22 cellular contexts compared by ENCODE assay signal in genomic region chr9:110601098-110601497, GRCh38. TPM values are rescaled to one million over a fixed set of nuclear protein-coding genes. Genes with fewer than 3 reads are reported as not detected.
DNase-seq lines count a peak whose midpoint lies in the region; ATAC-seq, FAIRE-seq and TF ChIP-seq lines count a peak whose summit lies in the region.
"Had no signal": no experiment of that assay in that cellular context is flagged by ENCODE, and none has a peak within 500 bp of the region (broad histone marks: within the 10 kb centered on the region; RNA-seq: fewer than 3 reads in every experiment).

No MANE protein-coding gene starts in this region.

- H3K4me1 ChIP-seq in BE2C (peaks cover 5% of the 10 kb centered on the region), H1 (replicated peaks in 1 of 4; ENCODE audit: control insufficient read depth in 3 of 4, insufficient read depth in 4 of 4, low read length in 3 of 4) (peaks cover 0 to 6% (median 0%) of the 10 kb centered on the region in 4 experiments; a peak in 4 of 7 replicates)
- H3K4me1 ChIP-seq: Peyer's patch had no signal

- no peak overlapping the region for H2BK15ac ChIP-seq in H1 (ENCODE audit: low read length)

- TF ChIP-seq RAD21 in H1 (IDR thresholded peaks at IDR 0.05 in 1 of 2, conservative IDR thresholded peaks at IDR 0.05 in 1 of 2; ENCODE audit: low read depth in 2 of 2, low read length in 2 of 2), result no peak

- H3K4me2 ChIP-seq in H1 (ENCODE audit: insufficient read depth in 1 of 2, low read depth in 2 of 2, low read length in 2 of 2), result peak overlapping the region in 1 of 2 experiments; percentile 34; a peak in 1 of 4 replicates

- no peak overlapping the region for H4K91ac ChIP-seq in H1 (replicated peaks; ENCODE audit: insufficient read length, low read length)

- no peak overlapping the region for H3K14ac ChIP-seq in H1 (ENCODE audit: insufficient read length)

- H4K5ac ChIP-seq in H1 (ENCODE audit: insufficient read length, low read depth, low read length), result no peak overlapping the region

- CTCF ChIA-PET in H1 (lab: Charles Lee; ENCODE audit: partially characterized antibody), result no interaction called here

- H3K9me3 ChIP-seq in BE2C (no peaks in the 10 kb centered on the region), H1 (ENCODE audit: insufficient read depth in 2 of 2, low read depth in 1 of 2, low read length in 1 of 2) (peaks cover 0 to 3% of the 10 kb centered on the region in 2 experiments; a peak in 1 of 4 replicates)
- H3K9me3 ChIP-seq: Peyer's patch had no signal

- no peak overlapping the region for H2BK5ac ChIP-seq in H1 (ENCODE audit: low read depth, low read length)

- no peaks in the 10 kb centered on the region for H3K79me1 ChIP-seq in H1 (ENCODE audit: low read depth, low read length)

- H3K79me2 ChIP-seq in H1 (ENCODE audit: control insufficient read depth in 1 of 2, insufficient read depth in 2 of 2, low read length in 2 of 2), result no peaks in the 10 kb centered on the region

- no peak overlapping the region for H2BK120ac ChIP-seq in H1 (replicated peaks; ENCODE audit: low read depth, low read length)

- no peaks in the 10 kb centered on the region for H3K36me3 ChIP-seq in BE2C
- no peaks in the 10 kb centered on the region for H3K36me3 ChIP-seq in H1 (ENCODE audit: control insufficient read depth in 2 of 4, insufficient read depth in 4 of 4, low read length in 3 of 4)
- H3K36me3 ChIP-seq: Peyer's patch had no signal

- peak overlapping the region; percentile 93; the same call in 1 of the 2 replicates for H2AFZ ChIP-seq in H1 (ENCODE audit: low read length)

- H4K20me1 ChIP-seq in H1 (replicated peaks in 1 of 2; ENCODE audit: control insufficient read depth in 1 of 2, insufficient read depth in 2 of 2, low read length in 2 of 2), result no peaks in the 10 kb centered on the region

- H3K23me2 ChIP-seq in H1 (ENCODE audit: low read depth, low read length), result no peaks in the 10 kb centered on the region

- POLR2A ChIA-PET in H1 (lab: Charles Lee; ENCODE audit: partially characterized antibody), result interaction anchor here (0.6 kb wide), 3 partner anchors 28 to 1637 kb away, joined by 3 read pairs; no protein-coding TSS in a partner anchor

- no peak for FAIRE-seq in H1 (lab: Jason Lieb, UNC)
- FAIRE-seq: A204.1, D721Med, GM12891 had no signal

- H3K18ac ChIP-seq in H1 (ENCODE audit: extremely low read depth, low read length), result no peak overlapping the region

- no peak overlapping the region for H2AK5ac ChIP-seq in H1 (ENCODE audit: low read depth, low read length)

- no peak overlapping the region for H4K8ac ChIP-seq in H1 (ENCODE audit: extremely low read depth, insufficient read depth, low read length)

- 73% methylated on average over 4 of the region's 4 CpGs; no CpG with 5 or more reads in 1 of the 2 experiments for WGBS in H1 (ENCODE audit: extremely low coverage in 1 of 2, insufficient coverage in 1 of 2, insufficient read length in 1 of 2, insufficient replicate concordance in 2 of 2, low coverage in 1 of 2, low lambda C conversion rate in 2 of 2, missing lambda C conversion rate in 1 of 2), 2 experiments

- no peaks in the 10 kb centered on the region for H3K27me3 ChIP-seq in BE2C
- H3K27me3 ChIP-seq in H1 (replicated peaks in 1 of 4; ENCODE audit: control insufficient read depth in 3 of 4, extremely low read depth in 1 of 4, insufficient read depth in 3 of 4, low read length in 3 of 4), result no peaks in the 10 kb centered on the region
- H3K27me3 ChIP-seq: Peyer's patch had no signal

- H2BK20ac ChIP-seq in H1 (ENCODE audit: low read length), result no peak overlapping the region

- no peak overlapping the region for H3K27ac ChIP-seq in H1 (ENCODE audit: low read depth, low read length)
- H3K27ac ChIP-seq: Peyer's patch had no signal

- ATAC-seq in HG03039 (IDR thresholded peaks at IDR 0.05; ENCODE audit: unreplicated experiment) (no peak), HG02885 (IDR thresholded peaks at IDR 0.05; ENCODE audit: poor library complexity, unreplicated experiment) (no peak)

- no peak for TF ChIP-seq POLR2A in H1 (IDR thresholded peaks at IDR 0.05; ENCODE audit: control extremely low read depth in 1 of 2, low read depth in 2 of 2, low read length in 2 of 2)

- DNase-seq in BE2C (peak; percentile 54), DMS79 treated with DMSO at 0.1 percent for 48 hours (lab: John Stamatoyannopoulos, UW) (peak; percentile 90), NCI-H2171 (lab: John Stamatoyannopoulos, UW) (peak; percentile 88), H1 (ENCODE audit: low read depth in 1 of 2, low spot score in 2 of 2) (no peak), mucosa of gallbladder (ENCODE audit: low spot score) (no peak), NCI-H748 (lab: John Stamatoyannopoulos, UW; ENCODE audit: unreplicated experiment) (no peak)
- DNase-seq: DND-41, H9, Kasumi-1, NCI-H146, NCI-H2029, NCI-H446 treated with DMSO at 0.1 percent for 48 hours, Peyer's patch had no signal

- TF ChIP-seq CTCF in BE2C (IDR thresholded peaks at IDR 0.05; ENCODE audit: low read depth, low read length) (no peak), H1 (IDR thresholded peaks at IDR 0.05; ENCODE audit: control extremely low read depth in 1 of 3, insufficient read depth in 1 of 3, low read depth in 1 of 3, low read length in 3 of 3) (no peak)

- H3K4me3 ChIP-seq in BE2C (ENCODE audit: low read depth, low read length) (no peak overlapping the region), H1 (ENCODE audit: extremely low read depth in 1 of 4, insufficient read depth in 2 of 4, low read depth in 3 of 4, low read length in 4 of 4) (no peak overlapping the region)
- H3K4me3 ChIP-seq: Peyer's patch had no signal

- no peak overlapping the region for H3K23ac ChIP-seq in H1 (ENCODE audit: insufficient read length)

- H2BK12ac ChIP-seq in H1 (ENCODE audit: low read depth, low read length), result no peak overlapping the region

- no peak for TF ChIP-seq EP300 in H1 (IDR thresholded peaks at IDR 0.05; ENCODE audit: borderline replicate concordance in 1 of 2, low read depth in 2 of 2, low read length in 2 of 2)

- H3K56ac ChIP-seq in H1 (replicated peaks; ENCODE audit: insufficient read length, low read depth, low read length), result no peak overlapping the region

- H3K4ac ChIP-seq in H1 (replicated peaks; ENCODE audit: insufficient read length, low read depth, low read length), result no peak overlapping the region

- no peak overlapping the region for H3K9ac ChIP-seq in H1 (replicated peaks in 1 of 4; ENCODE audit: extremely low read depth in 1 of 4, low read depth in 3 of 4, low read length in 3 of 4)

TF ChIP-seq in H1, 55 proteins besides CTCF, POLR2A, EP300 and RAD21:
- TF ChIP-seq PHF8 (conservative IDR thresholded peaks at IDR 0.05; ENCODE audit: low read depth, low read length), result no peak
- no peak for TF ChIP-seq EZH2 (IDR thresholded peaks at IDR 0.05; ENCODE audit: low read depth, low read length, severe bottlenecking)
- TF ChIP-seq RXRA (IDR thresholded peaks at IDR 0.05; ENCODE audit: insufficient read depth, low read depth, low read length), result no peak
- no peak for TF ChIP-seq BRCA1 (IDR thresholded peaks at IDR 0.05; ENCODE audit: low read depth, low read length)
- TF ChIP-seq EGR1 (IDR thresholded peaks at IDR 0.05; ENCODE audit: borderline replicate concordance, low read depth, low read length), result no peak
- TF ChIP-seq TCF12 (IDR thresholded peaks at IDR 0.05; ENCODE audit: low read depth, low read length), result peak; percentile 71; the same call in 1 of the 2 replicates
- no peak for TF ChIP-seq ZNF274 (IDR thresholded peaks at IDR 0.05; ENCODE audit: borderline replicate concordance, extremely low read depth, low read length)
- no peak for TF ChIP-seq CTBP2 (IDR thresholded peaks at IDR 0.05; ENCODE audit: borderline replicate concordance, insufficient read depth, insufficient read length, low read length)

RNA-seq across cellular contexts. Expression of gene SVEP1, which starts 21.6 kb away (rescaled TPM):
- polyA plus RNA-seq in BE2C (2012; ENCODE audit: insufficient read depth, insufficient read length, low read depth), result 0.31 TPM
- total RNA-seq in H1 (2021; fragmentation: NEBNext Ultra II Directional; extraction: Animal tissue kit (Norgen Biotek cat#: 25700)), result 0.36 and 0.37 TPM in 2 replicates
- polyA plus RNA-seq in H1 (2011; rRNA removed), result 0.11 and 0.19 TPM in 2 replicates
- 0.17 TPM for polyA plus RNA-seq in H1 (2011; cell fraction: cytosol; rRNA removed)
- 0.40 TPM for polyA plus RNA-seq in H1 (2011; cell fraction: nucleus; rRNA removed)
- polyA plus RNA-seq in H1 (2012, experiment 1 of 2), result 0.15 to 0.24 TPM (median 0.18 TPM) in 4 replicates
- polyA plus RNA-seq in H1 (2012, experiment 2 of 2), result 0.03 TPM
- polyA plus RNA-seq in H1 (2013, experiment 1 of 2), result 0.28 TPM
- 0.26 TPM for polyA plus RNA-seq in H1 (2013, experiment 2 of 2)
- 0.73 and 0.83 TPM in 2 replicates for polyA minus RNA-seq in H1 (2011; rRNA and poly(A)+ RNA removed)
- 0.37 TPM for polyA minus RNA-seq in H1 (2011; cell fraction: cytosol; rRNA and poly(A)+ RNA removed)
- polyA minus RNA-seq in H1 (2011; cell fraction: nucleus; rRNA and poly(A)+ RNA removed), result 2.0 TPM
- 13.1 TPM for total RNA-seq in mucosa of gallbladder
- total RNA-seq: G401; OCI-LY7; T-helper 1 cell treated with Interleukin-12 subunit alpha and Interleukin-12 subunit beta and Interleukin-4 antibody, amounts not matched to agents 30 ng/mL and 1 ng/mL, for 36 hours had no signal
- polyA plus RNA-seq: IgD-negative memory B cell had no signal

Comparison
In these comparisons a context has a peak if more than half of its experiments do, and no peak if none do; other contexts are left out.
1. DNase-seq: peak in BE2C (single experiment), DMS79 treated with DMSO at 0.1 percent for 48 hours (single experiment) and NCI-H2171 (single experiment); none in H1 (0 of 2), mucosa of gallbladder (single experiment) and NCI-H748 (single experiment).
2. RNA of gene SVEP1, which starts 21.6 kb away (total RNA-seq): 13.1 TPM in mucosa of gallbladder (single experiment); 0.36 to 0.37 TPM in H1; every median in the first group is over 10 times any median in the second.